ENCODE assay signal across 13 cellular contexts in genomic region chr7:929311-929711, GRCh38. TPM values are rescaled to one million over a fixed set of nuclear protein-coding genes. Genes with fewer than 3 reads are reported as not detected.
DNase-seq lines count a peak whose midpoint lies in the region; ATAC-seq and TF ChIP-seq lines count a peak whose summit lies in the region.
"Had no signal": no experiment of that assay in that cellular context is flagged by ENCODE, and none has a peak within 500 bp of the region (broad histone marks: within the 10 kb centered on the region; RNA-seq: fewer than 3 reads in every experiment).

No MANE protein-coding gene starts in this region.

- no peak for TF ChIP-seq CTCF in transverse colon (IDR thresholded peaks at IDR 0.05)

- intact Hi-C loops in left ventricle myocardium superior (cut with micrococcal nuclease) (no loop called here), cardiac septum (cut with DNase I) (no loop called here), transverse colon (cut with DNase I; ENCODE audit: low total_unique reads) (loop anchor here (5.0 kb wide), 1 partner anchor 508 kb away; no protein-coding TSS in a partner anchor)

- H3K4me1 ChIP-seq in mucosa of rectum (ENCODE audit: control insufficient read depth in 2 of 2, insufficient read depth in 2 of 2, low read length in 2 of 2) (peaks cover 30 to 32% of the 10 kb centered on the region in 2 donors), transverse colon (peaks cover 28 to 44% (median 36%) of the 10 kb centered on the region in 4 donors)

- H3K4me3 ChIP-seq in mucosa of rectum (ENCODE audit: low read length in 2 of 2) (no peak overlapping the region), transverse colon (no peak overlapping the region)
- H3K4me3 ChIP-seq: ascending aorta had no signal

- H3K36me3 ChIP-seq in mucosa of rectum (ENCODE audit: control insufficient read depth in 2 of 2, insufficient read depth in 2 of 2, low read length in 2 of 2), result peaks cover 3 to 6% of the 10 kb centered on the region in 2 donors
- no peaks in the 10 kb centered on the region for H3K36me3 ChIP-seq in transverse colon
- H3K36me3 ChIP-seq: ascending aorta had no signal

- no peak for TF ChIP-seq EP300 in transverse colon (IDR thresholded peaks at IDR 0.05; ENCODE audit: low read depth)

- ATAC-seq in left ventricle myocardium superior, result no peak

- DNase-seq in left ventricle myocardium superior (peak; percentile 19), cardiac septum (ENCODE audit: low spot score) (no peak), caudate nucleus (lab: John Stamatoyannopoulos, UW) (peak in 24 of 61 donors; percentile 26 to 74 (median 38)), transverse colon (peak; percentile 4), GOT3 (lab: John Stamatoyannopoulos, UW) (no peak), NCI-H1417 treated with DMSO at 0.1 percent for 48 hours (lab: John Stamatoyannopoulos, UW) (no peak), DMS153 treated with DMSO at 0.1 percent for 48 hours (lab: John Stamatoyannopoulos, UW; ENCODE audit: unreplicated experiment) (no peak)
- DNase-seq: SHP77 treated with DMSO at 0.1 percent for 48 hours had no signal

- no peak for TF ChIP-seq POLR2A in transverse colon (IDR thresholded peaks at IDR 0.05)

- H3K9ac ChIP-seq in mucosa of rectum (ENCODE audit: low read depth in 1 of 2, low read length in 2 of 2), result no peak overlapping the region

- no peaks in the 10 kb centered on the region for H3K9me3 ChIP-seq in mucosa of rectum (ENCODE audit: control insufficient read depth in 2 of 2, low read length in 2 of 2)
- no peaks in the 10 kb centered on the region for H3K9me3 ChIP-seq in transverse colon
- H3K9me3 ChIP-seq: ascending aorta had no signal

- in situ Hi-C loops in transverse colon (cut with MboI; ENCODE audit: low pct_ligation_motif_present in 1 of 4, low pct_unique_long_range_greater_than_20kb in 1 of 4, low sequenced_read_pairs in 3 of 4), result no loop called here

- H3K27me3 ChIP-seq in mucosa of rectum (ENCODE audit: control insufficient read depth in 2 of 2, insufficient read depth in 2 of 2, low read length in 2 of 2), result no peaks in the 10 kb centered on the region
- no peaks in the 10 kb centered on the region for H3K27me3 ChIP-seq in transverse colon
- H3K27me3 ChIP-seq: ascending aorta had no signal

- WGBS in transverse colon (ENCODE audit: low coverage in 1 of 2), 2 donors, result 80 to 87% methylated on average over 8 to 14 of the region's 14 CpGs

- H3K27ac ChIP-seq in caudate nucleus (ENCODE audit: low read depth, low read length), result peak overlapping the region; percentile 81
- H3K27ac ChIP-seq in mucosa of rectum (ENCODE audit: low read depth in 2 of 2, low read length in 2 of 2), result peak overlapping the region; percentile 39 to 57
- H3K27ac ChIP-seq in transverse colon, result peak overlapping the region; percentile 51 to 90 (median 90)
- H3K27ac ChIP-seq: ascending aorta, C4-2B, epithelial cell of prostate had no signal

RNA-seq across cellular contexts. Expression of gene ADAP1, which starts 25.2 kb away (rescaled TPM):
- total RNA-seq in left ventricle myocardium superior (10.2 TPM), cardiac septum (12.5 TPM), transverse colon (100 to 1,000 TPM in 3 of 4 donors, 10 to 100 TPM in 1; 84.9 to 360 (median 169) TPM)

RNA-seq across cellular contexts. Expression of gene COX19, which starts 46.0 kb away (rescaled TPM):
- total RNA-seq in left ventricle myocardium superior, result 9.6 TPM
- total RNA-seq in cardiac septum, result 7.3 TPM
- total RNA-seq in transverse colon, result 10 to 100 TPM in 3 of 4 donors, 1 to 10 TPM in 1; 8.6 to 30.2 (median 16.9) TPM

RNA-seq across cellular contexts. Expression of gene GET4, which starts 53.0 kb away (rescaled TPM):
- total RNA-seq in left ventricle myocardium superior (20.6 TPM), cardiac septum (21.3 TPM), transverse colon (100 to 1,000 TPM in 2 of 4 donors, 10 to 100 TPM in 2; 49.4 to 116 (median 85.2) TPM)

RNA-seq across cellular contexts. Expression of gene CYP2W1, which starts 53.7 kb away (rescaled TPM):
- total RNA-seq in left ventricle myocardium superior (not detected), cardiac septum (not detected), transverse colon (under 1 TPM in 2 of 4 donors, not detected in 2; 0.41 to 0.95 TPM)
- total RNA-seq: ascending aorta, osteocyte had no signal

Comparison
In these comparisons a context has a peak if more than half of its experiments do, and no peak if none do; other contexts are left out.
1. DNase-seq: peak in left ventricle myocardium superior (single experiment) and transverse colon (single experiment); none in cardiac septum (single experiment), GOT3 (single experiment), NCI-H1417 treated with DMSO at 0.1 percent for 48 hours (single experiment) and DMS153 treated with DMSO at 0.1 percent for 48 hours (single experiment).
2. Peak in every context shown above with its lines, with median percentiles within 50 percentile points of each other: H3K27ac ChIP-seq.